25 cellular contexts compared by ENCODE assay signal in the genomic region with DNA sequence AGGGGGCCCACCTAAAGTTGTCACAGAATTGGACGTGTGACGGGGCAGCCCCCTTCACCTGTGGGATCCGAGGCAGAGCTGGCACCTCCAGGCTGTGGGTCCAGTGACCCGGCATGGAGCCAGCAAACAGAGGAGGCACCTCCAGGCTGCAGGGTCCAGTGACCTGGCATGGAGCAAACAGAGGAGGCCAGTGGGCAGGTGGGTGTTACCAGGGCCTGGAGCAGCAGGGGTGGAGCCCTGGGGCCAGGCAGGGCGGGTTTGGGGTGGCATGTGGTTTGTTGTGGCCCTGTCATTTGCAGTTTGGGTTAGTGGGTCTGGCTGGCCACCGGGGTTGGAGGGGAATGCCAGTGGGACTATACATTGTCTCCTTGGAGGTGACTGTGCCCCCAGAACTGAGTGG.
"Had no signal": no experiment of that assay in that cellular context is flagged by ENCODE, and none has a peak within 500 bp of the region (broad histone marks: within the 10 kb centered on the region; RNA-seq: fewer than 3 reads in every experiment).

No MANE protein-coding gene starts in this region.

- H3K36me3 ChIP-seq: breast epithelium, colonic mucosa, esophagus squamous epithelium, gastroesophageal sphincter had no signal

- H3K4me3 ChIP-seq: breast epithelium, colonic mucosa, esophagus squamous epithelium, gastroesophageal sphincter, mucosa of descending colon, sigmoid colon, smooth muscle cell, tibial artery had no signal

- H3K4me2 ChIP-seq: smooth muscle cell had no signal

- DNase-seq: activated B cell treated with CpG ODN at 0.5 μM for 24 hours; activated CD4-positive, alpha-beta T cell treated with anti-CD3 and anti-CD28 coated beads for 4 hours; activated CD4-positive, alpha-beta T cell treated with anti-CD3 and anti-CD28 coated beads, Interleukin-2, amount 50 U/mL, for 48 hours; activated CD8-positive, alpha-beta memory T cell treated with anti-CD3 and anti-CD28 coated beads, Interleukin-2, amount 50 U/mL, for 48 hours; activated naive CD4-positive, alpha-beta T cell; activated naive CD8-positive, alpha-beta T cell treated with anti-CD3 and anti-CD28 coated beads for 36 hours; activated T-cell treated with anti-CD3 and anti-CD28 coated beads, Interleukin-2, amount 50 U/mL, for 4 hours; colonic mucosa; esophagus squamous epithelium; head of caudate nucleus; mesendoderm; mucosa of descending colon; naive B cell; sigmoid colon; stimulated activated CD4-positive, alpha-beta T cell treated with anti-CD3 and anti-CD28 coated beads, Interleukin-15, amount 100 ng/mL, for 24 hours; stimulated activated CD8-positive, alpha-beta memory T cell treated with anti-CD3 and anti-CD28 coated beads, Interleukin-4, amount 100 ng/mL, for 48 hours; stimulated activated naive CD4-positive, alpha-beta T cell treated with Interleukin-2 at 50 U/mL for 16 hours; T1000; tibial artery had no signal

- H3K9me3 Mint-ChIP-seq: activated B cell treated with CpG ODN at 0.5 μM for 24 hours; activated naive CD8-positive, alpha-beta T cell treated with anti-CD3 and anti-CD28 coated beads for 36 hours; activated T-cell treated with anti-CD3 and anti-CD28 coated beads, Interleukin-2, amount 50 U/mL, for 4 hours; activated T-helper 2 cell treated with anti-CD3 and anti-CD28 coated beads, Interferon-gamma antibody, Interleukin-2, Interleukin-4, amounts not matched to agents 10 μg/mL and 5 μg/mL and 100 μg/mL, durations not matched to agents 14 hours and 24 hours and 36 hours; central memory CD8-positive, alpha-beta T cell; naive B cell; T-helper 1 cell treated with Interleukin-12 subunit alpha and Interleukin-12 subunit beta and Interleukin-4 antibody, amounts not matched to agents 30 μg/mL and 1 μg/mL, for 36 hours had no signal

- H3K27ac Mint-ChIP-seq: activated naive CD8-positive, alpha-beta T cell treated with anti-CD3 and anti-CD28 coated beads for 36 hours; activated T-helper 2 cell treated with anti-CD3 and anti-CD28 coated beads, Interferon-gamma antibody, Interleukin-2, Interleukin-4, amounts not matched to agents 10 μg/mL and 5 μg/mL and 100 μg/mL, durations not matched to agents 14 hours and 24 hours and 36 hours; T-helper 1 cell treated with Interleukin-12 subunit alpha and Interleukin-12 subunit beta and Interleukin-4 antibody, amounts not matched to agents 30 μg/mL and 1 μg/mL, for 36 hours had no signal

- H3K27me3 ChIP-seq: breast epithelium, colonic mucosa, esophagus squamous epithelium, gastroesophageal sphincter, sigmoid colon, tibial artery had no signal

- H3K4me3 Mint-ChIP-seq: activated B cell treated with CpG ODN at 0.5 μM for 24 hours; activated naive CD8-positive, alpha-beta T cell treated with anti-CD3 and anti-CD28 coated beads for 36 hours; activated T-cell treated with anti-CD3 and anti-CD28 coated beads, Interleukin-2, amount 50 U/mL, for 4 hours; central memory CD8-positive, alpha-beta T cell; naive B cell; T-helper 1 cell treated with Interleukin-12 subunit alpha and Interleukin-12 subunit beta and Interleukin-4 antibody, amounts not matched to agents 30 μg/mL and 1 μg/mL, for 36 hours had no signal

- H3K27ac ChIP-seq: breast epithelium, colonic mucosa, esophagus squamous epithelium, gastroesophageal sphincter, sigmoid colon, tibial artery had no signal

- H3K9me3 ChIP-seq: breast epithelium, colonic mucosa, esophagus squamous epithelium, gastroesophageal sphincter, mucosa of descending colon, sigmoid colon, tibial artery had no signal

- H3K27me3 Mint-ChIP-seq: activated B cell treated with CpG ODN at 0.5 μM for 24 hours; activated naive CD8-positive, alpha-beta T cell treated with anti-CD3 and anti-CD28 coated beads for 36 hours; central memory CD8-positive, alpha-beta T cell; naive B cell had no signal

- H3K36me3 Mint-ChIP-seq: naive B cell had no signal

- ATAC-seq: activated T-cell treated with anti-CD3 and anti-CD28 coated beads, Interleukin-2, amount 50 U/mL, for 4 hours; gastroesophageal sphincter; mucosa of descending colon had no signal

- H3K4me1 ChIP-seq: breast epithelium, colonic mucosa, esophagus squamous epithelium, gastroesophageal sphincter, sigmoid colon, tibial artery had no signal
